In the genomic region with DNA sequence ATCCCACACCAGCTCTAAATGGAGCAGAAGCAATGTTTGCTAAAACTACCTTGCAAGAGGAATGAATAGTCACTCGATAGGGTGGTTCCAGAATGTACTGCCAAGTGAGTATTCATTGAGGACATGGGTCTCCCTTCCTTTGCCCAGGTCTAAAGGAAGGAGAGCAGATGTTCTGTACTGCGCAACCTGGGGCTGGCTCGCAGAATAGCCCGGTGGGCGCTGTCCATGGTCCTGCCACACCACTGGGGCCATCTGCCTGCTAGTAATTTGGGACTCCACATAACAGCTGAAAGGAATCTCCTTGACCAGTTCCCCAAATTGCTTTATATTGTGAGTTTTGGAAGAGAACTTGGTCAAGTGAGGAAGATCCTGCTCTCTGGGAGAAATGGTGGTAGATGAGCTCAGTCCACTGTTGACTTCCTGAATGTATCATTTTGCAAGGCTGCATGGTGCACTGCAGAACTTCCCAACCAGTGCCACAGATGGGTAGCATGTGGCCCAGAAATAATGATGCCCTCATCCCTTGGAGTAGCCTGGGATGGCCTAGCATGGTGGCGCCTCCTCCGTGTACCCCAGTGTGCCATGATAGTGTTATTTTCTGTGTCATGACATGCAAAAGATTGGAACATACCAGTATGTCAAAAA, we compare ENCODE assay signal across 1 cellular context.
TF ChIP-seq lines count a peak whose summit lies in the region.

No MANE protein-coding gene starts in this region.

TF ChIP-seq in endothelial cell of umbilical vein, 7 proteins besides CTCF, POLR2A, EP300 and RAD21:
- TF ChIP-seq EZH2 (IDR thresholded peaks at IDR 0.05; ENCODE audit: borderline replicate concordance, low read depth, low read length, severe bottlenecking) (no peak), GATA2 (IDR thresholded peaks at IDR 0.05; ENCODE audit: insufficient read depth, insufficient read length, low read depth, low read length) (no peak), JUN (IDR thresholded peaks at IDR 0.05; ENCODE audit: borderline replicate concordance, insufficient read depth, insufficient read length, low read depth) (no peak), POLR2AphosphoS5 (IDR thresholded peaks at IDR 0.05; ENCODE audit: insufficient read depth, low read depth, low read length) (no peak), FOS (IDR thresholded peaks at IDR 0.05; ENCODE audit: borderline replicate concordance, insufficient read depth, low read length) (no peak), MYC (IDR thresholded peaks at IDR 0.05; ENCODE audit: low read depth, low read length) (no peak)
- TF ChIP-seq, protein P1, sequence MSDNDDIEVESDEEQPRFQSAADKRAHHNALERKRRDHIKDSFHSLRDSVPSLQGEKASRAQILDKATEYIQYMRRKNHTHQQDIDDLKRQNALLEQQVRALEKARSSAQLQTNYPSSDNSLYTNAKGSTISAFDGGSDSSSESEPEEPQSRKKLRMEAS (IDR thresholded peaks at IDR 0.05; ENCODE audit: insufficient read depth, insufficient read length), result no peak
